1 cellular context compared by ENCODE assay signal in genomic region chr2:54207666-54208195, GRCh38.
TF ChIP-seq lines count a peak whose summit lies in the region.

No MANE protein-coding gene starts in this region.

TF ChIP-seq in GM23338, 12 proteins besides CTCF, POLR2A, EP300 and RAD21 (continued from another document):
- TF ChIP-seq, protein P1, sequence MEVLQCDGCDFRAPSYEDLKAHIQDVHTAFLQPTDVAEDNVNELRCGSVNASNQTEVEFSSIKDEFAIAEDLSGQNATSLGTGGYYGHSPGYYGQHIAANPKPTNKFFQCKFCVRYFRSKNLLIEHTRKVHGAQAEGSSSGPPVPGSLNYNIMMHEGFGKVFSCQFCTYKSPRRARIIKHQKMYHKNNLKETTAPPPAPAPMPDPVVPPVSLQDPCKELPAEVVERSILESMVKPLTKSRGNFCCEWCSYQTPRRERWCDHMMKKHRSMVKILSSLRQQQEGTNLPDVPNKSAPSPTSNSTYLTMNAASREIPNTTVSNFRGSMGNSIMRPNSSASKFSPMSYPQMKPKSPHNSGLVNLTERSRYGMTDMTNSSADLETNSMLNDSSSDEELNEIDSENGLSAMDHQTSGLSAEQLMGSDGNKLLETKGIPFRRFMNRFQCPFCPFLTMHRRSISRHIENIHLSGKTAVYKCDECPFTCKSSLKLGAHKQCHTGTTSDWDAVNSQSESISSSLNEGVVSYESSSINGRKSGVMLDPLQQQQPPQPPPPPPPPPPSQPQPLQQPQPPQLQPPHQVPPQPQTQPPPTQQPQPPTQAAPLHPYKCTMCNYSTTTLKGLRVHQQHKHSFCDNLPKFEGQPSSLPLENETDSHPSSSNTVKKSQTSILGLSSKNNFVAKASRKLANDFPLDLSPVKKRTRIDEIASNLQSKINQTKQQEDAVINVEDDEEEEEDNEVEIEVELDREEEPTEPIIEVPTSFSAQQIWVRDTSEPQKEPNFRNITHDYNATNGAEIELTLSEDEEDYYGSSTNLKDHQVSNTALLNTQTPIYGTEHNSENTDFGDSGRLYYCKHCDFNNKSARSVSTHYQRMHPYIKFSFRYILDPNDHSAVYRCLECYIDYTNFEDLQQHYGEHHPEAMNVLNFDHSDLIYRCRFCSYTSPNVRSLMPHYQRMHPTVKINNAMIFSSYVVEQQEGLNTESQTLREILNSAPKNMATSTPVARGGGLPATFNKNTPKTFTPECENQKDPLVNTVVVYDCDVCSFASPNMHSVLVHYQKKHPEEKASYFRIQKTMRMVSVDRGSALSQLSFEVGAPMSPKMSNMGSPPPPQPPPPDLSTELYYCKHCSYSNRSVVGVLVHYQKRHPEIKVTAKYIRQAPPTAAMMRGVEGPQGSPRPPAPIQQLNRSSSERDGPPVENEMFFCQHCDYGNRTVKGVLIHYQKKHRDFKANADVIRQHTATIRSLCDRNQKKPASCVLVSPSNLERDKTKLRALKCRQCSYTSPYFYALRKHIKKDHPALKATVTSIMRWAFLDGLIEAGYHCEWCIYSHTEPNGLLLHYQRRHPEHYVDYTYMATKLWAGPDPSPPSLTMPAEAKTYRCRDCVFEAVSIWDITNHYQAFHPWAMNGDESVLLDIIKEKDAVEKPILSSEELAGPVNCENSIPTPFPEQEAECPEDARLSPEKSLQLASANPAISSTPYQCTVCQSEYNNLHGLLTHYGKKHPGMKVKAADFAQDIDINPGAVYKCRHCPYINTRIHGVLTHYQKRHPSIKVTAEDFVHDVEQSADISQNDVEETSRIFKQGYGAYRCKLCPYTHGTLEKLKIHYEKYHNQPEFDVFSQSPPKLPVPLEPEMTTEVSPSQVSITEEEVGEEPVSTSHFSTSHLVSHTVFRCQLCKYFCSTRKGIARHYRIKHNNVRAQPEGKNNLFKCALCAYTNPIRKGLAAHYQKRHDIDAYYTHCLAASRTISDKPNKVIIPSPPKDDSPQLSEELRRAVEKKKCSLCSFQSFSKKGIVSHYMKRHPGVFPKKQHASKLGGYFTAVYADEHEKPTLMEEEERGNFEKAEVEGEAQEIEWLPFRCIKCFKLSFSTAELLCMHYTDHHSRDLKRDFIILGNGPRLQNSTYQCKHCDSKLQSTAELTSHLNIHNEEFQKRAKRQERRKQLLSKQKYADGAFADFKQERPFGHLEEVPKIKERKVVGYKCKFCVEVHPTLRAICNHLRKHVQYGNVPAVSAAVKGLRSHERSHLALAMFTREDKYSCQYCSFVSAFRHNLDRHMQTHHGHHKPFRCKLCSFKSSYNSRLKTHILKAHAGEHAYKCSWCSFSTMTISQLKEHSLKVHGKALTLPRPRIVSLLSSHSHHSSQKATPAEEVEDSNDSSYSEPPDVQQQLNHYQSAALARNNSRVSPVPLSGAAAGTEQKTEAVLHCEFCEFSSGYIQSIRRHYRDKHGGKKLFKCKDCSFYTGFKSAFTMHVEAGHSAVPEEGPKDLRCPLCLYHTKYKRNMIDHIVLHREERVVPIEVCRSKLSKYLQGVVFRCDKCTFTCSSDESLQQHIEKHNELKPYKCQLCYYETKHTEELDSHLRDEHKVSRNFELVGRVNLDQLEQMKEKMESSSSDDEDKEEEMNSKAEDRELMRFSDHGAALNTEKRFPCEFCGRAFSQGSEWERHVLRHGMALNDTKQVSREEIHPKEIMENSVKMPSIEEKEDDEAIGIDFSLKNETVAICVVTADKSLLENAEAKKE (CRISPR knock-in tag; IDR thresholded peaks at IDR 0.05), result no peak
- TF ChIP-seq ZNF114 (CRISPR knock-in tag; IDR thresholded peaks at IDR 0.05) (no peak), CREB1 (CRISPR knock-in tag; IDR thresholded peaks at IDR 0.05; ENCODE audit: low read depth) (no peak), REST (IDR thresholded peaks at IDR 0.05; ENCODE audit: unreplicated experiment) (no peak), JUNB (IDR thresholded peaks at IDR 0.05; ENCODE audit: unreplicated experiment) (no peak), POLR2AphosphoS5 (IDR thresholded peaks at IDR 0.05; ENCODE audit: low read depth) (no peak), NANOG (IDR thresholded peaks at IDR 0.05; ENCODE audit: borderline replicate concordance) (no peak)
